In genomic region chr19:14786421-14786851, GRCh38 we compare ENCODE assay signal across 1 cellular context.
TF ChIP-seq lines count a peak whose summit lies in the region.

No MANE protein-coding gene starts in this region.

TF ChIP-seq in H1, 55 proteins besides CTCF, POLR2A, EP300 and RAD21:
- TF ChIP-seq, protein P1, sequence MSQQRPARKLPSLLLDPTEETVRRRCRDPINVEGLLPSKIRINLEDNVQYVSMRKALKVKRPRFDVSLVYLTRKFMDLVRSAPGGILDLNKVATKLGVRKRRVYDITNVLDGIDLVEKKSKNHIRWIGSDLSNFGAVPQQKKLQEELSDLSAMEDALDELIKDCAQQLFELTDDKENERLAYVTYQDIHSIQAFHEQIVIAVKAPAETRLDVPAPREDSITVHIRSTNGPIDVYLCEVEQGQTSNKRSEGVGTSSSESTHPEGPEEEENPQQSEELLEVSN (IDR thresholded peaks at IDR 0.05) = peak; percentile 63
- no peak for TF ChIP-seq CHD2 (IDR thresholded peaks at IDR 0.05; ENCODE audit: low read length)
- TF ChIP-seq ZNF274 (IDR thresholded peaks at IDR 0.05; ENCODE audit: borderline replicate concordance, extremely low read depth, low read length) = no peak
- TF ChIP-seq RXRA (IDR thresholded peaks at IDR 0.05; ENCODE audit: insufficient read depth, low read depth, low read length) = no peak
- TF ChIP-seq BRCA1 (IDR thresholded peaks at IDR 0.05; ENCODE audit: low read depth, low read length) = no peak
- TF ChIP-seq MAX (IDR thresholded peaks at IDR 0.05) = peak; percentile 72
- no peak for TF ChIP-seq SP1 (IDR thresholded peaks at IDR 0.05; ENCODE audit: low read depth, low read length)
- no peak for TF ChIP-seq KDM1A (IDR thresholded peaks at IDR 0.05; ENCODE audit: borderline replicate concordance, low read length)
- no peak for TF ChIP-seq JUND (IDR thresholded peaks at IDR 0.05; ENCODE audit: low read length)
